In genomic region chr7:6495597-6496262, GRCh38 we compare ENCODE assay signal across 28 cellular contexts. TPM values are rescaled to one million over a fixed set of nuclear protein-coding genes. Genes with fewer than 3 reads are reported as not detected.
A peak's percentile ranks its signal among the peaks of the same experiment; 100 is the strongest.
DNase-seq lines count a peak whose midpoint lies in the region; ATAC-seq and TF ChIP-seq lines count a peak whose summit lies in the region.
"Had no signal": no experiment of that assay in that cellular context is flagged by ENCODE, and none has a peak within 500 bp of the region (broad histone marks: within the 10 kb centered on the region; RNA-seq: fewer than 3 reads in every experiment).

No MANE protein-coding gene starts in this region.

- H3K27me3 ChIP-seq in BE2C, result no peaks in the 10 kb centered on the region
- H3K27me3 ChIP-seq: ovary, Peyer's patch, right atrium auricular region had no signal

- H3K36me3 ChIP-seq in BE2C, result no peaks in the 10 kb centered on the region
- no peaks in the 10 kb centered on the region for H3K36me3 ChIP-seq in mesodermal cell (ENCODE audit: control insufficient read depth, insufficient read depth, low read length)
- H3K36me3 ChIP-seq: ovary, Peyer's patch, right atrium auricular region had no signal

- H3K4me1 ChIP-seq in BE2C (peaks cover 11% of the 10 kb centered on the region; the same call in 1 of the 2 replicates), mesodermal cell (ENCODE audit: control insufficient read depth, insufficient read depth, low read length, poor library complexity, severe bottlenecking) (peaks cover 2% of the 10 kb centered on the region)
- H3K4me1 ChIP-seq: Peyer's patch, right atrium auricular region had no signal

- no peak overlapping the region for H3K4me3 Mint-ChIP-seq in activated CD4-positive, alpha-beta T cell treated with anti-CD3 and anti-CD28 coated beads, Interleukin-2, amount 10 ng/mL, durations not matched to agents 7 days and 5 days
- H3K4me3 Mint-ChIP-seq: activated naive CD8-positive, alpha-beta T cell treated with anti-CD3 and anti-CD28 coated beads, Interleukin-2, amount 50 U/mL, for 24 hours; nephron progenitor cell; T-helper 1 cell treated with Interleukin-12 subunit alpha and Interleukin-12 subunit beta and Interleukin-4 antibody, amounts not matched to agents 30 μg/mL and 1 μg/mL, for 36 hours had no signal

- H3K9me3 ChIP-seq in BE2C, result no peaks in the 10 kb centered on the region
- no peaks in the 10 kb centered on the region for H3K9me3 ChIP-seq in mesodermal cell (ENCODE audit: control insufficient read depth, low read length)
- H3K9me3 ChIP-seq: ovary, Peyer's patch, right atrium auricular region had no signal

- no peaks in the 10 kb centered on the region for H3K36me3 Mint-ChIP-seq in activated CD4-positive, alpha-beta T cell treated with anti-CD3 and anti-CD28 coated beads, Interleukin-2, amount 10 ng/mL, durations not matched to agents 7 days and 5 days (ENCODE audit: low read depth)

- ATAC-seq in GM21390 (IDR thresholded peaks at IDR 0.05; ENCODE audit: unreplicated experiment), result no peak
- ATAC-seq in GM21723 (IDR thresholded peaks at IDR 0.05; ENCODE audit: unreplicated experiment), result no peak
- ATAC-seq: activated naive CD8-positive, alpha-beta T cell treated with anti-CD3 and anti-CD28 coated beads, Interleukin-2, amount 50 U/mL, for 24 hours had no signal

- no peaks in the 10 kb centered on the region for H3K9me3 Mint-ChIP-seq in activated CD4-positive, alpha-beta T cell treated with anti-CD3 and anti-CD28 coated beads, Interleukin-2, amount 10 ng/mL, durations not matched to agents 7 days and 5 days
- H3K9me3 Mint-ChIP-seq: activated naive CD8-positive, alpha-beta T cell treated with anti-CD3 and anti-CD28 coated beads, Interleukin-2, amount 50 U/mL, for 24 hours; T-helper 1 cell treated with Interleukin-12 subunit alpha and Interleukin-12 subunit beta and Interleukin-4 antibody, amounts not matched to agents 30 μg/mL and 1 μg/mL, for 36 hours had no signal

- 93 to 98% methylated on average over 3 to 5 of the region's 6 CpGs for WGBS in mesodermal cell (ENCODE audit: insufficient coverage in 2 of 2), 2 experiments

- TF ChIP-seq CTCF in BE2C (IDR thresholded peaks at IDR 0.05; ENCODE audit: low read depth, low read length) (no peak), choroid plexus epithelial cell (conservative IDR thresholded peaks at IDR 0.05; ENCODE audit: low read depth, low read length) (no peak)

- no peaks in the 10 kb centered on the region for H3K4me1 Mint-ChIP-seq in activated CD4-positive, alpha-beta T cell treated with anti-CD3 and anti-CD28 coated beads, Interleukin-2, amount 10 ng/mL, durations not matched to agents 7 days and 5 days
- H3K4me1 Mint-ChIP-seq: activated naive CD8-positive, alpha-beta T cell treated with anti-CD3 and anti-CD28 coated beads, Interleukin-2, amount 50 U/mL, for 24 hours; nephron progenitor cell had no signal

- H3K27ac Mint-ChIP-seq in activated CD4-positive, alpha-beta T cell treated with anti-CD3 and anti-CD28 coated beads, Interleukin-2, amount 10 ng/mL, durations not matched to agents 7 days and 5 days, result no peak overlapping the region
- H3K27ac Mint-ChIP-seq: activated naive CD8-positive, alpha-beta T cell treated with anti-CD3 and anti-CD28 coated beads, Interleukin-2, amount 50 U/mL, for 24 hours; nephron progenitor cell; T-helper 1 cell treated with Interleukin-12 subunit alpha and Interleukin-12 subunit beta and Interleukin-4 antibody, amounts not matched to agents 30 μg/mL and 1 μg/mL, for 36 hours had no signal

- peak overlapping the region; percentile 72 for H3K27ac ChIP-seq in mesodermal cell (ENCODE audit: low read depth, low read length, severe bottlenecking)
- H3K27ac ChIP-seq: C4-2B, ovary, Peyer's patch, right atrium auricular region had no signal

- H3K4me3 ChIP-seq in BE2C (ENCODE audit: low read depth, low read length) (no peak overlapping the region), choroid plexus epithelial cell (ENCODE audit: low read depth, low read length) (no peak overlapping the region), mesodermal cell (ENCODE audit: extremely low read depth, insufficient read depth, low read length, poor library complexity, severe bottlenecking) (no peak overlapping the region)
- H3K4me3 ChIP-seq: ovary, Peyer's patch, right atrium auricular region had no signal

- POLR2A ChIA-PET in activated CD4-positive, alpha-beta T cell treated with anti-CD3 and anti-CD28 coated beads, Interleukin-2, amount 10 ng/mL, durations not matched to agents 7 days and 5 days (lab: Charles Lee), result interaction anchor here (0.6 kb wide), 1 partner anchor 9 kb away, joined by 6 read pairs; no protein-coding TSS in a partner anchor

- CTCF ChIA-PET in activated CD4-positive, alpha-beta T cell treated with anti-CD3 and anti-CD28 coated beads, Interleukin-2, amount 10 ng/mL, durations not matched to agents 7 days and 5 days (lab: Charles Lee), result interaction anchor here (1.1 kb wide), 2 partner anchors 18 to 85 kb away, joined by 3 read pairs; no protein-coding TSS in a partner anchor

- H3K27me3 Mint-ChIP-seq in activated CD4-positive, alpha-beta T cell treated with anti-CD3 and anti-CD28 coated beads, Interleukin-2, amount 10 ng/mL, durations not matched to agents 7 days and 5 days, result peaks cover 7% of the 10 kb centered on the region

- DNase-seq in BE2C, result peak; percentile 54
- DNase-seq in RPMI7951 (ENCODE audit: low read depth), result peak; percentile 15
- DNase-seq in choroid plexus epithelial cell (ENCODE audit: low read depth), result peak; percentile 50
- DNase-seq in activated CD4-positive, alpha-beta T cell treated with anti-CD3 and anti-CD28 coated beads, Interleukin-2, amount 10 ng/mL, durations not matched to agents 7 days and 5 days, result no peak
- no peak for DNase-seq in cortex of kidney (lab: John Stamatoyannopoulos, UW)
- DNase-seq: activated CD4-positive, alpha-beta T cell treated with anti-CD3 and anti-CD28 coated beads for 4 hours; activated gamma-delta T cell; activated naive CD8-positive, alpha-beta T cell treated with anti-CD3 and anti-CD28 coated beads, Interleukin-2, amount 50 U/mL, for 24 hours; activated T-cell treated with anti-CD3 and anti-CD28 coated beads, Interleukin-2, amount 50 U/mL, for 1 hour; cerebellar nuclear complex; H7; head of caudate nucleus; NCI-H1092 treated with DMSO at 0.1 percent for 48 hours; NCI-H187 treated with DMSO at 0.1 percent for 48 hours; NCI-H526; nephron progenitor cell; ovary; Peyer's patch; stimulated activated CD4-positive, alpha-beta T cell treated with anti-CD3 and anti-CD28 coated beads, Interleukin-2, amount 100 ng/mL, for 48 hours; trophoblast cell had no signal

RNA-seq across cellular contexts. Expression of gene KDELR2, which starts 11.8 kb away (rescaled TPM):
- polyA plus RNA-seq in BE2C (2012; ENCODE audit: insufficient read depth, insufficient read length, low read depth), result 132 TPM
- total RNA-seq in RPMI7951 (2014; rRNA removed; shearing (Covaris generic)), result 307 and 316 TPM in 2 replicates
- polyA plus RNA-seq in mesodermal cell (2013, experiment 1 of 2), result 219 TPM
- polyA plus RNA-seq in mesodermal cell (2013, experiment 2 of 2), result 199 TPM
- total RNA-seq in activated CD4-positive, alpha-beta T cell treated with anti-CD3 and anti-CD28 coated beads, Interleukin-2, amount 10 ng/mL, durations not matched to agents 7 days and 5 days, result 10 to 100 TPM; 61.1 to 63.5 TPM

RNA-seq across cellular contexts. Expression of gene DAGLB, which starts 48.0 kb away (rescaled TPM):
- 24.4 TPM for polyA plus RNA-seq in BE2C (2012; ENCODE audit: insufficient read depth, insufficient read length, low read depth)
- total RNA-seq in RPMI7951 (2014; rRNA removed; shearing (Covaris generic)), result 13.0 and 19.4 TPM in 2 replicates
- polyA plus RNA-seq in mesodermal cell (2013, experiment 1 of 2), result 14.7 TPM
- 13.1 TPM for polyA plus RNA-seq in mesodermal cell (2013, experiment 2 of 2)
- 10 to 100 TPM; 18.3 to 22.4 TPM for total RNA-seq in activated CD4-positive, alpha-beta T cell treated with anti-CD3 and anti-CD28 coated beads, Interleukin-2, amount 10 ng/mL, durations not matched to agents 7 days and 5 days

RNA-seq across cellular contexts. Expression of gene GRID2IP, which starts 55.5 kb away (rescaled TPM):
- polyA plus RNA-seq in BE2C (2012; ENCODE audit: insufficient read depth, insufficient read length, low read depth), result not detected
- total RNA-seq in RPMI7951 (2014; rRNA removed; shearing (Covaris generic)), result not detected in 2 replicates
- 0.52 TPM for polyA plus RNA-seq in mesodermal cell (2013, experiment 1 of 2)
- 0.40 TPM for polyA plus RNA-seq in mesodermal cell (2013, experiment 2 of 2)
- under 1 TPM in 1 of 2 experiments, not detected in 1; 0.07 TPM for total RNA-seq in activated CD4-positive, alpha-beta T cell treated with anti-CD3 and anti-CD28 coated beads, Interleukin-2, amount 10 ng/mL, durations not matched to agents 7 days and 5 days
- total RNA-seq: Daoy, endothelial cell of umbilical vein had no signal
- polyA plus RNA-seq: endothelial cell of umbilical vein had no signal

Comparison
In these comparisons a context has a peak if more than half of its experiments do, and no peak if none do; other contexts are left out.
1. DNase-seq: peak in BE2C (single experiment), RPMI7951 (single experiment) and choroid plexus epithelial cell (single experiment); none in activated CD4-positive, alpha-beta T cell treated with anti-CD3 and anti-CD28 coated beads, Interleukin-2, amount 10 ng/mL, durations not matched to agents 7 days and 5 days (single experiment) and cortex of kidney (single experiment).